Comparison of ENCODE assay signal across 10 cellular contexts in genomic region chr17:1413281-1413791, GRCh38. TPM values are rescaled to one million over a fixed set of nuclear protein-coding genes. Genes with fewer than 3 reads are reported as not detected.
DNase-seq lines count a peak whose midpoint lies in the region; ATAC-seq and TF ChIP-seq lines count a peak whose summit lies in the region.
"Had no signal": no experiment of that assay in that cellular context is flagged by ENCODE, and none has a peak within 500 bp of the region (broad histone marks: within the 10 kb centered on the region; RNA-seq: fewer than 3 reads in every experiment).

No MANE protein-coding gene starts in this region.

- no peaks in the 10 kb centered on the region for H3K4me1 ChIP-seq in effector memory CD4-positive, alpha-beta T cell (ENCODE audit: control insufficient read depth, insufficient read depth, low read length, poor library complexity, severe bottlenecking)

- in situ Hi-C loops in ACHN (cut with HindIII; ENCODE audit: low pct_ligation_motif_present, low pct_unique_long_range_greater_than_20kb, low sequenced_read_pairs) = no loop called here

- H3K9me3 Mint-ChIP-seq in activated T-helper 17 cell treated with anti-CD3 and anti-CD28 coated beads, Interleukin-2, amount 50 U/mL, for 72 hours = no peaks in the 10 kb centered on the region

- peaks cover 7% of the 10 kb centered on the region for H3K4me1 Mint-ChIP-seq in activated T-helper 17 cell treated with anti-CD3 and anti-CD28 coated beads, Interleukin-2, amount 50 U/mL, for 72 hours

- H3K27me3 Mint-ChIP-seq in activated T-helper 17 cell treated with anti-CD3 and anti-CD28 coated beads, Interleukin-2, amount 50 U/mL, for 72 hours = no peaks in the 10 kb centered on the region

- H3K36me3 ChIP-seq in kidney epithelial cell (ENCODE audit: control insufficient read depth, insufficient read depth, low read length) = no peaks in the 10 kb centered on the region
- no peaks in the 10 kb centered on the region for H3K36me3 ChIP-seq in effector memory CD4-positive, alpha-beta T cell (ENCODE audit: control insufficient read depth, insufficient read depth, low read length)

- H3K4me3 ChIP-seq in kidney epithelial cell (ENCODE audit: low read depth, low read length) = no peak overlapping the region
- no peak overlapping the region for H3K4me3 ChIP-seq in effector memory CD4-positive, alpha-beta T cell (ENCODE audit: insufficient read depth, low read depth, low read length, poor library complexity, severe bottlenecking)
- H3K4me3 ChIP-seq: BLaER1 treated with 17β-estradiol and CSF1 and Interleukin-3, amounts not matched to agents 10 nM and 100 nM; esophagus squamous epithelium had no signal

- peaks cover 8% of the 10 kb centered on the region for H3K36me3 Mint-ChIP-seq in activated T-helper 17 cell treated with anti-CD3 and anti-CD28 coated beads, Interleukin-2, amount 50 U/mL, for 72 hours (ENCODE audit: low read depth)

- no peak overlapping the region for H3K27ac ChIP-seq in effector memory CD4-positive, alpha-beta T cell (ENCODE audit: insufficient read depth, low read length, poor library complexity, severe bottlenecking)
- H3K27ac ChIP-seq: BLaER1 treated with 17β-estradiol and CSF1 and Interleukin-3, amounts not matched to agents 10 nM and 100 nM had no signal

- no peaks in the 10 kb centered on the region for H3K9me3 ChIP-seq in effector memory CD4-positive, alpha-beta T cell (ENCODE audit: control insufficient read depth, low read length)
- H3K9me3 ChIP-seq: esophagus squamous epithelium had no signal

- no peak for ATAC-seq in activated T-helper 17 cell treated with anti-CD3 and anti-CD28 coated beads, Interleukin-2, amount 50 U/mL, for 72 hours (replicated peaks)
- ATAC-seq in GM21390 (IDR thresholded peaks at IDR 0.05; ENCODE audit: unreplicated experiment) = no peak
- no peak for ATAC-seq in HG03095 (IDR thresholded peaks at IDR 0.05; ENCODE audit: unreplicated experiment)

- H3K27me3 ChIP-seq in kidney epithelial cell (ENCODE audit: control insufficient read depth, insufficient read depth, low read length) = no peaks in the 10 kb centered on the region
- H3K27me3 ChIP-seq in effector memory CD4-positive, alpha-beta T cell (replicated peaks; ENCODE audit: control insufficient read depth, insufficient read depth, low read length, poor library complexity, severe bottlenecking) = no peaks in the 10 kb centered on the region
- H3K27me3 ChIP-seq: BLaER1 treated with 17β-estradiol and CSF1 and Interleukin-3, amounts not matched to agents 10 nM and 100 nM; esophagus squamous epithelium had no signal

- H3K4me3 Mint-ChIP-seq in activated T-helper 17 cell treated with anti-CD3 and anti-CD28 coated beads, Interleukin-2, amount 50 U/mL, for 72 hours = no peak overlapping the region

- peak; percentile 57 for DNase-seq in ACHN
- DNase-seq in NCI-H1092 treated with DMSO at 0.1 percent for 48 hours (lab: John Stamatoyannopoulos, UW) = peak; percentile 72
- peak; percentile 36 for DNase-seq in amniotic stem cell (lab: John Stamatoyannopoulos, UW)
- DNase-seq in kidney epithelial cell (ENCODE audit: low read depth) = peak; percentile 63
- no peak for DNase-seq in effector memory CD4-positive, alpha-beta T cell
- DNase-seq: esophagus squamous epithelium had no signal

- no peak for TF ChIP-seq CTCF in kidney epithelial cell (IDR thresholded peaks at IDR 0.05; ENCODE audit: insufficient read depth, low read length, poor library complexity, severe bottlenecking)

- no peak overlapping the region for H3K27ac Mint-ChIP-seq in activated T-helper 17 cell treated with anti-CD3 and anti-CD28 coated beads, Interleukin-2, amount 50 U/mL, for 72 hours

RNA-seq across cellular contexts. Expression of gene YWHAE, which starts 13.3 kb away (rescaled TPM):
- 843 and 1,032 TPM in 2 replicates for total RNA-seq in kidney epithelial cell
- 100 to 1,000 TPM; 247 to 515 TPM for total RNA-seq in activated T-helper 17 cell treated with anti-CD3 and anti-CD28 coated beads, Interleukin-2, amount 50 U/mL, for 72 hours

RNA-seq across cellular contexts. Expression of gene CRK, which starts 42.7 kb away (rescaled TPM):
- total RNA-seq in kidney epithelial cell = 81.7 and 84.9 TPM in 2 replicates
- 10 to 100 TPM; 15.5 to 21.6 TPM for total RNA-seq in activated T-helper 17 cell treated with anti-CD3 and anti-CD28 coated beads, Interleukin-2, amount 50 U/mL, for 72 hours

Comparison
In these comparisons a context has a peak if more than half of its experiments do, and no peak if none do; other contexts are left out.
1. DNase-seq: peak in ACHN (single experiment), NCI-H1092 treated with DMSO at 0.1 percent for 48 hours (single experiment), amniotic stem cell (single experiment) and kidney epithelial cell (single experiment); none in effector memory CD4-positive, alpha-beta T cell (0 of 3).